ENCODE assay signal across 9 cellular contexts in the genomic region with DNA sequence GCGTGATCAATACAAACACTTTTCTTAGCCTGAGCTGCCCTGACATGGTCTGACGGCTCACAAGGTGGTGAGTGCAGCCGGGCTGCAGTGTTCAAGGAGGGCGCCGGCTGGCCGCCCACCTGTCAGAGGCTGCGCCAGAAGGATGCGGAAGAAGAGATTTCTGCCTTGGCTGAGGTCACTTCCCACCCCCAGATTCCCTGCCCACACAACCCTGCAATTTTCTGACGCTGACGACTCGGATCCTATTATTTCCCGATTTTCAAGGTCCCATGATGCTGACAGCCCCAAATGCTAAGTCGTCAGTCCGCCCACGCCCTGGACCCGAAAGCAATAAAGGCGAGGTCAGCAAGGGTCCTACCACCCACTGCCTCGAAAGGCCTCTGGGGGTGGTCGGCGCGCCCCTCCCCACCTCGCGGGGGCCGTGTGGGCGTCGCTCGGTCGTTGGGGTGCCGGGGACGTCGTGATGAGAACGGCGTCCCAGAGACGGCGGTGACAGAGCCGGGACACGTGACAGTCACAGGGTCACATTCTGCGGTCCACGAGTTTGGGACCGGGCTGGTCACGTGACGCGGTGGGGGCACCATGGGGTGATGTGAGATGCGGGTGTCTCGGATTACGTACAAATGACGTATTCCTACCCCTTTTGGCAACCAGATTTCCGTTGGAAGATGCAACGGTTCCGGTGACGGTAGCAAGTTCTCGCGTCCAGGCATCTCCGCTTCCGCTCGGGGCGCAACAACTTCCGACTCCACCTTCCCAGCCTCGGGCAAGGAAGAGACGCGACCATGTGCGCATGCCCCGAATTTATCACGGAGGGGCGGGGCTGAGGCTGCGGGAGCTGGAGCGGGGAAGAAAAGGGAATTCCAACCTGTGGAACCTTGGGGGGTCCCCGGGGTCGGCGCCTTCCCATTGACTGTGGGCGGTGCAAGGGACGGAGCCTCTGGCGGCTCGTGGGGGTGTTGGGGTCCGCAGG. TPM values are rescaled to one million over a fixed set of nuclear protein-coding genes. Genes with fewer than 3 reads are reported as not detected.
DNase-seq lines count a peak whose midpoint lies in the region; ATAC-seq, FAIRE-seq and TF ChIP-seq lines count a peak whose summit lies in the region.
"Had no signal": no experiment of that assay in that cellular context is flagged by ENCODE, and none has a peak within 500 bp of the region (broad histone marks: within the 10 kb centered on the region; RNA-seq: fewer than 3 reads in every experiment).

A gene with protein sequence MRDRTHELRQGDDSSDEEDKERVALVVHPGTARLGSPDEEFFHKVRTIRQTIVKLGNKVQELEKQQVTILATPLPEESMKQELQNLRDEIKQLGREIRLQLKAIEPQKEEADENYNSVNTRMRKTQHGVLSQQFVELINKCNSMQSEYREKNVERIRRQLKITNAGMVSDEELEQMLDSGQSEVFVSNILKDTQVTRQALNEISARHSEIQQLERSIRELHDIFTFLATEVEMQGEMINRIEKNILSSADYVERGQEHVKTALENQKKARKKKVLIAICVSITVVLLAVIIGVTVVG (plus strand): TSS at position 823 of the 973 bp plus-strand sequence. CDS start 248 bp downstream, outside the sequence.

- H3K36me3 ChIP-seq in colonic mucosa: no peaks in the 10 kb centered on the region

- FAIRE-seq in GM19239 (lab: Jason Lieb, UNC): peak; percentile 97
- FAIRE-seq: islet of Langerhans had no signal

- peak within 1 kb of the TSS; percentile 89 for H3K4me3 ChIP-seq in colonic mucosa

- H3K4me1 ChIP-seq in colonic mucosa: peaks cover 5% of the 10 kb centered on the region

- no peaks in the 10 kb centered on the region for H3K27me3 ChIP-seq in colonic mucosa
- H3K27me3 ChIP-seq in layer of hippocampus (ENCODE audit: control insufficient read depth, insufficient read depth, low read length): no peaks in the 10 kb centered on the region

- DNase-seq in Ammon's horn (ENCODE audit: low spot score) (peak; percentile 99), GM19239 (ENCODE audit: insufficient read length, low spot score) (peak; percentile 87), NCI-H524 treated with DMSO at 0.1 percent for 48 hours (lab: John Stamatoyannopoulos, UW) (peak; percentile 64), colonic mucosa (peak; percentile 99)
- peak; percentile 97 for DNase-seq in activated CD4-positive, alpha-beta T cell treated with anti-CD3 and anti-CD28 coated beads for 48 hours
- peak; percentile 93 to 94 for DNase-seq in stimulated activated CD4-positive, alpha-beta T cell treated with anti-CD3 and anti-CD28 coated beads, Interleukin-1b, Interleukin-23, amount 100 ng/mL, for 4 hours (ENCODE audit: low read depth in 2 of 2)

- H3K9me3 ChIP-seq in colonic mucosa: no peaks in the 10 kb centered on the region

- intact Hi-C loops in colonic mucosa (cut with DNase I): no loop called here

- H3K9ac ChIP-seq in colonic mucosa (ENCODE audit: low read depth in 2 of 2, low read length in 2 of 2): peak within 1 kb of the TSS; percentile 94 to 95

- ATAC-seq in HG03457 (IDR thresholded peaks at IDR 0.05; ENCODE audit: unreplicated experiment): peak; percentile 53

- TF ChIP-seq CTCF in colonic mucosa (IDR thresholded peaks at IDR 0.05): no peak

- H3K27ac ChIP-seq in colonic mucosa: peak within 1 kb of the TSS; percentile 85
- H3K27ac ChIP-seq in layer of hippocampus (ENCODE audit: low read depth, low read length): peak within 1 kb of the TSS; percentile 98

RNA-seq across cellular contexts. Expression of the gene that starts here (rescaled TPM):
- total RNA-seq in colonic mucosa: 10 to 100 TPM; 70.8 to 71.4 TPM

Comparison
In these comparisons a context has a peak if more than half of its experiments do, and no peak if none do; other contexts are left out.
1. Peak in every context shown above with its lines: DNase-seq, ATAC-seq, H3K4me3 ChIP-seq and H3K27ac ChIP-seq.